Comparison of ENCODE assay signal across 18 cellular contexts in the genomic region with DNA sequence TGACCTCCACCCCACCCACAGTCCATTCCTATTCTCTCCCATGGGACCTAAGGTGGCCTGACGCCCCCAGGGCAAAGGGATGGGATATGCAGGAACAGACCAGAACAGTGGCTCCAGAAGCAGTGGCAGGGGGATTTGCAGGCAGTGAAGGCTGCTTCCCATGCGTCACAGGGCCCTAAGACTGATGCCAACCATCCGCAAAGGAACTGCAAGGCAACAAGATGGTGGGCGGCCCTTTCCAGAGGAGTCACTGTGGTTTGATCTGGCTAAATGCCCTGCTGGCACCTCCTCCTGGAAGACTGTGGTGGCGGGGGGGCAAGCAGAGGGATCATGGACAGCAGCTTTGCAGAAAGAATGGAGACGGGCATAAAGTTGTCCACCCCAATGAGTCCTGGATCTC. TPM values are rescaled to one million over a fixed set of nuclear protein-coding genes. Genes with fewer than 3 reads are reported as not detected.
DNase-seq lines count a peak whose midpoint lies in the region; ATAC-seq and TF ChIP-seq lines count a peak whose summit lies in the region.
"Had no signal": no experiment of that assay in that cellular context is flagged by ENCODE, and none has a peak within 500 bp of the region (broad histone marks: within the 10 kb centered on the region; RNA-seq: fewer than 3 reads in every experiment).

No MANE protein-coding gene starts in this region.

- intact Hi-C loops in aorta (cut with DNase I), result loop anchor here in 1 of 2 donors (10.0 kb wide), 1 partner anchor 112 kb away; no protein-coding TSS in a partner anchor

- H3K4me1 ChIP-seq in aorta (ENCODE audit: control insufficient read depth in 1 of 2, insufficient read depth in 2 of 2, low read length in 2 of 2), result no peaks in the 10 kb centered on the region

- WGBS in aorta, 2 donors, result 2 to 12% methylated on average over 6 of the region's 6 CpGs

- TF ChIP-seq CTCF in fibroblast of the aortic adventitia (IDR thresholded peaks at IDR 0.05; ENCODE audit: insufficient read depth, low read length), result no peak

- no peaks in the 10 kb centered on the region for H3K36me3 ChIP-seq in aorta (ENCODE audit: control insufficient read depth in 1 of 2, insufficient read depth in 2 of 2, low read length in 1 of 2)
- H3K36me3 ChIP-seq: pancreas had no signal

- H3K4me3 ChIP-seq in fibroblast of the aortic adventitia (ENCODE audit: low read depth, low read length) (no peak overlapping the region), aorta (ENCODE audit: low read length in 2 of 2) (no peak overlapping the region)
- H3K4me3 ChIP-seq: pancreas, skin epidermis had no signal

- peak; percentile 19 for ATAC-seq in aorta (ENCODE audit: low FRiP score)
- ATAC-seq: pancreas; stimulated activated effector memory CD8-positive, alpha-beta T cell treated with anti-CD3 and anti-CD28 coated beads, Interleukin-12 subunit alpha, Interleukin-12 subunit beta, amount 100 ng/mL, for 72 hours had no signal

- H3K9me3 ChIP-seq in aorta (ENCODE audit: control insufficient read depth, low read length), result no peaks in the 10 kb centered on the region
- H3K9me3 ChIP-seq: pancreas had no signal

- DNase-seq in DMS 273 (lab: John Stamatoyannopoulos, UW; ENCODE audit: unreplicated experiment) (peak; percentile 26), DMS 273 treated with DMSO at 0.1 percent for 48 hours (lab: John Stamatoyannopoulos, UW) (no peak), SKM-1 treated with dmso at 0.1 percent for 144 hours (lab: John Stamatoyannopoulos, UW; ENCODE audit: unreplicated experiment) (peak; percentile 82), fibroblast of the aortic adventitia (ENCODE audit: low read depth) (peak; percentile 18), aorta (peak; percentile 73 to 85), Ammon's horn (ENCODE audit: low spot score) (no peak), GM19240 (ENCODE audit: insufficient read length, low spot score) (no peak)
- DNase-seq in activated effector memory CD4-positive, alpha-beta T cell treated with Interleukin-2 at 50 U/mL for 16 hours, result no peak
- DNase-seq: activated CD4-positive, alpha-beta T cell treated with anti-CD3 and anti-CD28 coated beads, Interleukin-2, amount 10 ng/mL, durations not matched to agents 24 days and 14 days; activated naive CD8-positive, alpha-beta T cell treated with anti-CD3 and anti-CD28 coated beads, Interleukin-2, amount 10 ng/mL, durations not matched to agents 7 days and 5 days; GDM1; kidney; NCI-H2107; NCI-H748 treated with DMSO at 0.1 percent for 48 hours; pancreas had no signal

- H3K27ac ChIP-seq in aorta (ENCODE audit: low read depth in 1 of 2, low read length in 2 of 2), result peak overlapping the region in 1 of 2 donors; percentile 83
- H3K27ac ChIP-seq: 22Rv1, pancreas, skin epidermis had no signal

- no peaks in the 10 kb centered on the region for H3K27me3 ChIP-seq in aorta (ENCODE audit: control insufficient read depth in 1 of 2, insufficient read depth in 2 of 2, low read length in 1 of 2)
- H3K27me3 ChIP-seq: pancreas had no signal

RNA-seq across cellular contexts. Expression of a gene that starts 4.4 kb away (rescaled TPM):
- total RNA-seq in fibroblast of the aortic adventitia (ENCODE audit: low replicate concordance), result 15.8 and 30.5 TPM in 2 replicates
- total RNA-seq in aorta, result 10 to 100 TPM; 22.7 to 31.8 TPM
- polyA plus RNA-seq in aorta, result 10 to 100 TPM in 1 of 2 donors, 1 to 10 TPM in 1; 9.3 to 12.3 TPM

Comparison
In these comparisons a context has a peak if more than half of its experiments do, and no peak if none do; other contexts are left out.
1. DNase-seq: peak in DMS 273 (single experiment), SKM-1 treated with dmso at 0.1 percent for 144 hours (single experiment), fibroblast of the aortic adventitia (single experiment) and aorta (2 of 2); none in DMS 273 treated with DMSO at 0.1 percent for 48 hours (single experiment), activated effector memory CD4-positive, alpha-beta T cell treated with Interleukin-2 at 50 U/mL for 16 hours (single experiment), Ammon's horn (single experiment) and GM19240 (single experiment).